Comparison of ENCODE assay signal across 1 cellular context in the genomic region with DNA sequence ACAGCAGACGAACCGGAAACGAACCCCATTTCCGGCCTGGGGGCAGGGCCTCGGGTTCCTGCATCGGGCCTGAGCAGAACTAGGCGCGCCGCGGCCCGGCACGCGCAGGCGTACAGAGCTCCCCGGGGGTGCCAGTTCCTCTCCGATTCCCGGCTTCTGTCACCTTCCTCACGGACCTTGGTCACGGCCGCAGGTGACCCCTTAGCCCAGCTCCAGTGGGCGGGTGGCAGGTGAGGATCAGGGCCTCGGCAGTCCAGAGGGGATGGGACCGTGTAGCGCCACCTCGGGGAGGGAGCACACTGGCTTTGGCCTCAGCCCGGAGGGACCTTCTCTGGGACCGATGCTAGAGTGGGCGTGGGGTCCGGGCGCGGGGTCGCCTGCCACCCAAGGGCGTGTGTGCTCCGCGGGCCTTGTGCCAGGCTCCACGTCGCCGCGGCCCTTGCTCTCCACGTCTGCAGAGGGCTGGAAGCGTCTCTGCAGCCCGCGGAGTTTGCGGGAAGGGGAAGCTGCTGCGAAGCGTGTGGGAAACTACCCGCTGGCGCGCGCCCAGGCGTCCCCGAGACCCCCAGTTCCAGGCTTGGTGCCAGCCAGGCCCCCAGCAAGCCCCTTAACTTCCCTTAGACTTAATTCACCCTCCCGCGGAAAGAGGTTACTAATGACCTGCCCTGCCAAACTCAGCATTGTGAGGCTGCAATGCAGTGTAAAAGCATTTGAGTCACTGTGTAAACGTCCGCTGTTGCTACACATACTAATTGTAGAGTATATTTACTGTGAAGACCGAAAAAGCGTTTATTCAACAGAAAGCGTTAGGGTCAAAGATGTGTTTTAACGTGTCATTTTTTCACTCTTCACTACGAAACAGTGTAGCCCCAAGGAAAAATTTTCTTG.
TF ChIP-seq lines count a peak whose summit lies in the region.

A gene (plus strand): TSS at position 48 of the 888 bp plus-strand sequence. CDS start 7,930 bp downstream, outside the sequence.

TF ChIP-seq in HepG2, 621 proteins besides CTCF, POLR2A, EP300 and RAD21 (continues in another document):
- 0 out of 2 replicates have a peak, but pooled peaks have one; percentile 39 for TF ChIP-seq NFE2 (CRISPR knock-in tag; IDR thresholded peaks at IDR 0.05)
- peak; percentile 71; the same call in 1 of the 2 replicates for TF ChIP-seq ZFYVE20 (CRISPR knock-in tag; IDR thresholded peaks at IDR 0.05; ENCODE audit: borderline replicate concordance, low read depth)
- peak; percentile 89; the same call in 1 of the 2 replicates for TF ChIP-seq GZF1 (CRISPR knock-in tag; IDR thresholded peaks at IDR 0.05)
- peak; percentile 69 for TF ChIP-seq TP53 (CRISPR knock-in tag; conservative IDR thresholded peaks at IDR 0.05)
- TF ChIP-seq ZNF644 (CRISPR knock-in tag; IDR thresholded peaks at IDR 0.05; ENCODE audit: low read depth): no peak; the same call in 1 of the 2 replicates
- TF ChIP-seq ZNF343 (CRISPR knock-in tag; IDR thresholded peaks at IDR 0.05): peak; percentile 98
- TF ChIP-seq ZBTB7A (CRISPR knock-in tag; IDR thresholded peaks at IDR 0.05): no peak; the same call in none of the 2 replicates
- peak; percentile 91 for TF ChIP-seq ZNF543 (CRISPR knock-in tag; IDR thresholded peaks at IDR 0.05)
- peak; percentile 91 for TF ChIP-seq ZBTB42 (CRISPR knock-in tag; IDR thresholded peaks at IDR 0.05)
- TF ChIP-seq KLF9 (CRISPR knock-in tag; IDR thresholded peaks at IDR 0.05; ENCODE audit: low read depth): no peak; the same call in 1 of the 2 replicates
- peak; percentile 95; the same call in 1 of the 2 replicates for TF ChIP-seq PAWR (CRISPR knock-in tag; IDR thresholded peaks at IDR 0.05; ENCODE audit: borderline replicate concordance)
- TF ChIP-seq, protein P1, sequence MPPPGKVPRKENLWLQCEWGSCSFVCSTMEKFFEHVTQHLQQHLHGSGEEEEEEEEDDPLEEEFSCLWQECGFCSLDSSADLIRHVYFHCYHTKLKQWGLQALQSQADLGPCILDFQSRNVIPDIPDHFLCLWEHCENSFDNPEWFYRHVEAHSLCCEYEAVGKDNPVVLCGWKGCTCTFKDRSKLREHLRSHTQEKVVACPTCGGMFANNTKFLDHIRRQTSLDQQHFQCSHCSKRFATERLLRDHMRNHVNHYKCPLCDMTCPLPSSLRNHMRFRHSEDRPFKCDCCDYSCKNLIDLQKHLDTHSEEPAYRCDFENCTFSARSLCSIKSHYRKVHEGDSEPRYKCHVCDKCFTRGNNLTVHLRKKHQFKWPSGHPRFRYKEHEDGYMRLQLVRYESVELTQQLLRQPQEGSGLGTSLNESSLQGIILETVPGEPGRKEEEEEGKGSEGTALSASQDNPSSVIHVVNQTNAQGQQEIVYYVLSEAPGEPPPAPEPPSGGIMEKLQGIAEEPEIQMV (CRISPR knock-in tag; IDR thresholded peaks at IDR 0.05; ENCODE audit: low read depth): peak; percentile 90
- peak; percentile 82; the same call in 1 of the 2 replicates for TF ChIP-seq DPF2 (CRISPR knock-in tag; IDR thresholded peaks at IDR 0.05; ENCODE audit: borderline replicate concordance, low read depth)
- peak; percentile 87 for TF ChIP-seq HOXA3 (CRISPR knock-in tag; IDR thresholded peaks at IDR 0.05)
- TF ChIP-seq, protein P2, sequence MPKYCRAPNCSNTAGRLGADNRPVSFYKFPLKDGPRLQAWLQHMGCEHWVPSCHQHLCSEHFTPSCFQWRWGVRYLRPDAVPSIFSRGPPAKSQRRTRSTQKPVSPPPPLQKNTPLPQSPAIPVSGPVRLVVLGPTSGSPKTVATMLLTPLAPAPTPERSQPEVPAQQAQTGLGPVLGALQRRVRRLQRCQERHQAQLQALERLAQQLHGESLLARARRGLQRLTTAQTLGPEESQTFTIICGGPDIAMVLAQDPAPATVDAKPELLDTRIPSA (CRISPR knock-in tag; IDR thresholded peaks at IDR 0.05; ENCODE audit: borderline replicate concordance): peak; percentile 90; the same call in 1 of the 2 replicates
- TF ChIP-seq HDAC6 (IDR thresholded peaks at IDR 0.05; ENCODE audit: low read depth, low read length): no peak
- TF ChIP-seq ZNF563 (CRISPR knock-in tag; IDR thresholded peaks at IDR 0.05): peak; percentile 99
- TF ChIP-seq SPEN (CRISPR knock-in tag; IDR thresholded peaks at IDR 0.05; ENCODE audit: low read depth): peak; percentile 97
- TF ChIP-seq CBX1 (IDR thresholded peaks at IDR 0.05; ENCODE audit: low read depth): no peak
- 0 out of 2 replicates have a peak, but pooled peaks have one; percentile 43 for TF ChIP-seq NFIC (IDR thresholded peaks at IDR 0.05; ENCODE audit: low read length)
- peak; percentile 72; the same call in 1 of the 2 replicates for TF ChIP-seq ZSCAN22 (CRISPR knock-in tag; IDR thresholded peaks at IDR 0.05)
- TF ChIP-seq, protein P3, sequence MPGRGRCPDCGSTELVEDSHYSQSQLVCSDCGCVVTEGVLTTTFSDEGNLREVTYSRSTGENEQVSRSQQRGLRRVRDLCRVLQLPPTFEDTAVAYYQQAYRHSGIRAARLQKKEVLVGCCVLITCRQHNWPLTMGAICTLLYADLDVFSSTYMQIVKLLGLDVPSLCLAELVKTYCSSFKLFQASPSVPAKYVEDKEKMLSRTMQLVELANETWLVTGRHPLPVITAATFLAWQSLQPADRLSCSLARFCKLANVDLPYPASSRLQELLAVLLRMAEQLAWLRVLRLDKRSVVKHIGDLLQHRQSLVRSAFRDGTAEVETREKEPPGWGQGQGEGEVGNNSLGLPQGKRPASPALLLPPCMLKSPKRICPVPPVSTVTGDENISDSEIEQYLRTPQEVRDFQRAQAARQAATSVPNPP (CRISPR knock-in tag; IDR thresholded peaks at IDR 0.05): 0 out of 2 replicates have a peak, but pooled peaks have one; percentile 33
- peak; percentile 68; the same call in 1 of the 2 replicates for TF ChIP-seq FOXK1 (CRISPR knock-in tag; IDR thresholded peaks at IDR 0.05; ENCODE audit: borderline replicate concordance, low read depth)
- no peak; the same call in 1 of the 2 replicates for TF ChIP-seq HHEX (CRISPR knock-in tag; IDR thresholded peaks at IDR 0.05)
- peak; percentile 98 for TF ChIP-seq ZNF776 (CRISPR knock-in tag; IDR thresholded peaks at IDR 0.05)
- TF ChIP-seq ZNF569 (CRISPR knock-in tag; IDR thresholded peaks at IDR 0.05; ENCODE audit: borderline replicate concordance): peak; percentile 87; the same call in 1 of the 2 replicates
- peak; percentile 96; the same call in 1 of the 2 replicates for TF ChIP-seq SMAD1 (CRISPR knock-in tag; IDR thresholded peaks at IDR 0.05; ENCODE audit: borderline replicate concordance, low read depth)
- TF ChIP-seq GATAD2A (CRISPR knock-in tag; IDR thresholded peaks at IDR 0.05): peak; percentile 60
- TF ChIP-seq ZNF549 (CRISPR knock-in tag; IDR thresholded peaks at IDR 0.05): 0 out of 2 replicates have a peak, but pooled peaks have one; percentile 13
- TF ChIP-seq RBFOX2 (IDR thresholded peaks at IDR 0.05; ENCODE audit: low read depth, low read length): peak; percentile 97
- TF ChIP-seq ZNF354B (CRISPR knock-in tag; IDR thresholded peaks at IDR 0.05): no peak
- TF ChIP-seq, protein P4, sequence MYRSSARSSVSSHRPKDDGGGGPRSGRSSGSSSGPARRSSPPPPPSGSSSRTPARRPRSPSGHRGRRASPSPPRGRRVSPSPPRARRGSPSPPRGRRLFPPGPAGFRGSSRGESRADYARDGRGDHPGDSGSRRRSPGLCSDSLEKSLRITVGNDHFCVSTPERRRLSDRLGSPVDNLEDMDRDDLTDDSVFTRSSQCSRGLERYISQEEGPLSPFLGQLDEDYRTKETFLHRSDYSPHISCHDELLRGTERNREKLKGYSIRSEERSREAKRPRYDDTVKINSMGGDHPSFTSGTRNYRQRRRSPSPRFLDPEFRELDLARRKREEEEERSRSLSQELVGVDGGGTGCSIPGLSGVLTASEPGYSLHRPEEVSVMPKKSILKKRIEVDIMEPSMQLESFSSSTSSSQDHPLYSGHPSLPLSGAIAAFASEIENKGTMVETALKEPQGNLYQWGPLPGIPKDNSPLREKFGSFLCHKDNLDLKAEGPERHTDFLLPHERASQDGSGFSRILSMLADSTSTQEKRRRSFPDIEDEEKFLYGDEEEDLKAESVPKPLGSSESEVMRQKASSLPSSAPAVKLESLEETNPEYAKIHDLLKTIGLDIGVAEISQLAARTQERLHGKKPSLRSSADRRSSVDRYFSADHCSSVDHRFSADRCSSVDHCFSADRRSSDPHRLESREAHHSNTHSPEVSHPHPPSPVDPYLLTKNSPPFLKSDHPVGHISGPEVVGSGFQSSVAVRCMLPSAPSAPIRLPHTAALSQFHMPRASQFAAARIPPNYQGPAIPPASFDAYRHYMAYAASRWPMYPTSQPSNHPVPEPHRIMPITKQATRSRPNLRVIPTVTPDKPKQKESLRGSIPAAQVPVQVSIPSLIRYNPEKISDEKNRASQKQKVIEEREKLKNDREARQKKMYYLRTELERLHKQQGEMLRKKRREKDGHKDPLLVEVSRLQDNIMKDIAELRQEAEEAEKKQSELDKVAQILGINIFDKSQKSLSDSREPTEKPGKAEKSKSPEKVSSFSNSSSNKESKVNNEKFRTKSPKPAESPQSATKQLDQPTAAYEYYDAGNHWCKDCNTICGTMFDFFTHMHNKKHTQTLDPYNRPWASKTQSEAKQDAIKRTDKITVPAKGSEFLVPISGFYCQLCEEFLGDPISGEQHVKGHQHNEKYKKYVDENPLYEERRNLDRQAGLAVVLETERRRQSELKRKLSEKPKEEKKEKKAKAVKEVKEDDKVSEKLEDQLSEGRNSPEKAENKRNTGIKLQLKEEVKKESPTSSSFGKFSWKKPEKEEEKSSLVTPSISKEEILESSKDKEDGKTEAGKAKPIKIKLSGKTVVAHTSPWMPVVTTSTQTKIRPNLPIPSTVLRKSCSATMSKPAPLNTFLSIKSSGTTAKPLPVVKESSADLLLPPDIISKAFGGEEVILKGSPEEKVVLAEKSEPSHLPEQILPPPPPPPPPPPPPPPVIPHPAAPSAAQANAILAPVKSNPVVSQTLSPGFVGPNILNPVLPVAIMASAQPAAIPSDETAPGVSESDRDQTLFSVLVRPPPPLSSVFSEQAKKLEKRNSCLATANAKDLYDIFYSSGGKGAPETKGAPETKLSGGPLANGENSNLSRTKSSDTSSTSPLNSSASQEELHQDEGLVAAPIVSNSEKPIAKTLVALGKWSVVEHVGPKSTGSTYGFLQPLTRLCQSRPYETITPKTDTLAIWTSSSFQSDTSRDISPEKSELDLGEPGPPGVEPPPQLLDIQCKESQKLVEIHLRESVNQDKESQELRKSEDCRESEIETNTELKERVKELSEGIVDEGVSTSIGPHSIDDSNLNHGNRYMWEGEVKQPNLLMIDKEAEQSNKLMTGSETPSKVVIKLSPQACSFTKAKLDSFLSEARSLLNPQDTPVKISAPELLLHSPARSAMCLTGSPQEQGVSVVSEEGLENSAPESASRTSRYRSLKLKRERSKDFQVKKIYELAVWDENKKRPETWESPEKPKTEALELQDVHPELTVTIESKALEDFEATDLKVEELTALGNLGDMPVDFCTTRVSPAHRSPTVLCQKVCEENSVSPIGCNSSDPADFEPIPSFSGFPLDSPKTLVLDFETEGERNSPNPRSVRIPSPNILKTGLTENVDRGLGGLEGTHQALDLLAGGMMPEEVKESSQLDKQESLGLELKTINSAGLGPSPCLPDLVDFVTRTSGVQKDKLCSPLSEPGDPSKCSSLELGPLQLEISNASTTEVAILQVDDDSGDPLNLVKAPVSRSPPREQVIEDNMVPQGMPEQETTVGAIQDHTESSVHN (CRISPR knock-in tag; IDR thresholded peaks at IDR 0.05): peak; percentile 99
- TF ChIP-seq EZH2 (conservative IDR thresholded peaks at IDR 0.05; ENCODE audit: low read depth, low read length): no peak
- peak; percentile 95 for TF ChIP-seq ZNF33B (CRISPR knock-in tag; IDR thresholded peaks at IDR 0.05)
- no peak for TF ChIP-seq SRSF4 (IDR thresholded peaks at IDR 0.05; ENCODE audit: low read depth, low read length, poor library complexity, severe bottlenecking)
- peak; percentile 93; the same call in 1 of the 2 replicates for TF ChIP-seq ZNF335 (CRISPR knock-in tag; IDR thresholded peaks at IDR 0.05)
- TF ChIP-seq ZNF530 (CRISPR knock-in tag; IDR thresholded peaks at IDR 0.05; ENCODE audit: low read depth): no peak
- peak; percentile 61 for TF ChIP-seq DNMT3B (CRISPR knock-in tag; conservative IDR thresholded peaks at IDR 0.05)
- TF ChIP-seq HMG20A (CRISPR knock-in tag; IDR thresholded peaks at IDR 0.05; ENCODE audit: borderline replicate concordance): peak; percentile 64; the same call in 1 of the 2 replicates
- peak; percentile 90 for TF ChIP-seq ZNF160 (CRISPR knock-in tag; IDR thresholded peaks at IDR 0.05)
- TF ChIP-seq NFKB2 (CRISPR knock-in tag; IDR thresholded peaks at IDR 0.05; ENCODE audit: borderline replicate concordance): peak; percentile 95
- no peak for TF ChIP-seq ZFP62 (CRISPR knock-in tag; IDR thresholded peaks at IDR 0.05)
- TF ChIP-seq THAP11 (CRISPR knock-in tag; IDR thresholded peaks at IDR 0.05): peak; percentile 94
- TF ChIP-seq, protein P5, sequence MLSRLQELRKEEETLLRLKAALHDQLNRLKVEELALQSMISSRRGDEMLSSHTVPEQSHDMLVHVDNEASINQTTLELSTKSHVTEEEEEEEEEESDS (CRISPR knock-in tag; IDR thresholded peaks at IDR 0.05; ENCODE audit: borderline replicate concordance): 0 out of 2 replicates have a peak, but pooled peaks have one; percentile 77
- TF ChIP-seq, protein P6, sequence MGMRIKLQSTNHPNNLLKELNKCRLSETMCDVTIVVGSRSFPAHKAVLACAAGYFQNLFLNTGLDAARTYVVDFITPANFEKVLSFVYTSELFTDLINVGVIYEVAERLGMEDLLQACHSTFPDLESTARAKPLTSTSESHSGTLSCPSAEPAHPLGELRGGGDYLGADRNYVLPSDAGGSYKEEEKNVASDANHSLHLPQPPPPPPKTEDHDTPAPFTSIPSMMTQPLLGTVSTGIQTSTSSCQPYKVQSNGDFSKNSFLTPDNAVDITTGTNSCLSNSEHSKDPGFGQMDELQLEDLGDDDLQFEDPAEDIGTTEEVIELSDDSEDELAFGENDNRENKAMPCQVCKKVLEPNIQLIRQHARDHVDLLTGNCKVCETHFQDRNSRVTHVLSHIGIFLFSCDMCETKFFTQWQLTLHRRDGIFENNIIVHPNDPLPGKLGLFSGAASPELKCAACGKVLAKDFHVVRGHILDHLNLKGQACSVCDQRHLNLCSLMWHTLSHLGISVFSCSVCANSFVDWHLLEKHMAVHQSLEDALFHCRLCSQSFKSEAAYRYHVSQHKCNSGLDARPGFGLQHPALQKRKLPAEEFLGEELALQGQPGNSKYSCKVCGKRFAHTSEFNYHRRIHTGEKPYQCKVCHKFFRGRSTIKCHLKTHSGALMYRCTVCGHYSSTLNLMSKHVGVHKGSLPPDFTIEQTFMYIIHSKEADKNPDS (CRISPR knock-in tag; IDR thresholded peaks at IDR 0.05): peak; percentile 91; the same call in 1 of the 2 replicates
- TF ChIP-seq ZSCAN20 (CRISPR knock-in tag; IDR thresholded peaks at IDR 0.05; ENCODE audit: borderline replicate concordance): no peak; the same call in 1 of the 2 replicates
- TF ChIP-seq ZC3H13 (CRISPR knock-in tag; IDR thresholded peaks at IDR 0.05): peak; percentile 98
- no peak for TF ChIP-seq TCF12 (IDR thresholded peaks at IDR 0.05)
- peak; percentile 94; the same call in 1 of the 2 replicates for TF ChIP-seq TCF12 (CRISPR knock-in tag; IDR thresholded peaks at IDR 0.05)
- TF ChIP-seq DMAP1 (CRISPR knock-in tag; IDR thresholded peaks at IDR 0.05): peak; percentile 96
- peak; percentile 90; the same call in 1 of the 2 replicates for TF ChIP-seq ZNF546 (CRISPR knock-in tag; conservative IDR thresholded peaks at IDR 0.05)
- TF ChIP-seq ZNF775 (CRISPR knock-in tag; IDR thresholded peaks at IDR 0.05; ENCODE audit: borderline replicate concordance): no peak; the same call in 1 of the 2 replicates
- peak; percentile 69 for TF ChIP-seq XBP1 (CRISPR knock-in tag; IDR thresholded peaks at IDR 0.05)
